ENCODE assay signal across 1 cellular context in the genomic region with DNA sequence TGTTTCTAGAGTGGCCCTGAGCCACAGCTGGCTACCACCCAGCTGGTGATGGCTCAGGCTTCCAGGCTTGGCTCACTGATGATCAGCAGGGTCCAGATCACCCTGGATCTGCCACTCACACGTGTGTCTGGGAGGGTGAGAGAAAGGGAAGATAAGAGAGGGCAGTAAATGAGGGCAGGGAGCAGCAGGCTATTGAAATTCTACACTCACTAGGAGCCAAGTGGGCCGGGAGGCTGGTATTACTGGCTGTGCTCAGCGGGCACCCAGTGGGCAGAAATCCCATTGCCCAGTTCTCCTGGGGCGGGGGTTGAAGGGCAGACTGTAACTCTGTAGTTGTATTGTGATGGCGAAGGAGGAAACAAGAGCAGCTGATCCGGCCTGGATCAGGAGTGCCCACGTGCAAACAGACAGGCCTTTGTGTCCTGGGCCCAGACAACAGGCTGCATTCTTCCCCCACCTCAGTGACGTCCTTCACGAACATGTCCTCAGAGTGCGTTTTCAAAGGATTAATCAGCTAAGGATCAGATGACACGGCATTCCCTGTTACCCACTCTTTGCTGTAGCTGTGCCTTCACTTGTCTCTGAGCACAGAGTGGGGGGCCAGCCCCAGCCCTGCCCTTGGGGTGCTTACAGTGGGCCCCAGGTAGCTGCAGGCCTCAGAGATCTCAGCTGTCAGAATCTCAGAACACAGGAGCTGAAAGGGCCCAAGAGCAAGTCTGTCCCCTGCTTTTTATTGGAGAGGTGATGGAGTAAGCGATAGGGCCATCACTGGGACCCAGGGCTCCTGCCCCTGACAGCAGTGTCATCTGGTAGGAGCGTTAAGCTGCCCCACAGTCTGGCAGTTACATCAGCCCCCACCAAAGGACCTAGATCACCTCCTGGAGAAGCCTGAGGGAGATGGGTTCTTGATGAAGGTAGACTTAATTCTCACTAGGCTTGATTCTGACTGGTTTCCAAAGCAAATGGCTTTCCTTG.
TF ChIP-seq lines count a peak whose summit lies in the region.

No MANE protein-coding gene starts in this region.

TF ChIP-seq in HepG2, 621 proteins besides CTCF, POLR2A, EP300 and RAD21 (continued from another document and continues in another):
- no peak for TF ChIP-seq EED (CRISPR knock-in tag; IDR thresholded peaks at IDR 0.05)
- TF ChIP-seq ARHGAP35 (CRISPR knock-in tag; IDR thresholded peaks at IDR 0.05; ENCODE audit: borderline replicate concordance): no peak
- peak; percentile 75; the same call in 1 of the 2 replicates for TF ChIP-seq PRMT3 (CRISPR knock-in tag; IDR thresholded peaks at IDR 0.05; ENCODE audit: borderline replicate concordance, low read depth)
- no peak for TF ChIP-seq ZNF577 (CRISPR knock-in tag; IDR thresholded peaks at IDR 0.05; ENCODE audit: borderline replicate concordance, low read depth)
- TF ChIP-seq HOXD1 (CRISPR knock-in tag; IDR thresholded peaks at IDR 0.05): no peak
- TF ChIP-seq ZNF24 (IDR thresholded peaks at IDR 0.05): no peak
- TF ChIP-seq, protein P1, sequence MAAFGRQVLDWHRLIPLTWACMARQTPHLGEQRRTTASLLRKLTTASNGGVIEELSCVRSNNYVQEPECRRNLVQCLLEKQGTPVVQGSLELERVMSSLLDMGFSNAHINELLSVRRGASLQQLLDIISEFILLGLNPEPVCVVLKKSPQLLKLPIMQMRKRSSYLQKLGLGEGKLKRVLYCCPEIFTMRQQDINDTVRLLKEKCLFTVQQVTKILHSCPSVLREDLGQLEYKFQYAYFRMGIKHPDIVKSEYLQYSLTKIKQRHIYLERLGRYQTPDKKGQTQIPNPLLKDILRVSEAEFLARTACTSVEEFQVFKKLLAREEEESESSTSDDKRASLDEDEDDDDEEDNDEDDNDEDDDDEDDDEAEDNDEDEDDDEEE (CRISPR knock-in tag; IDR thresholded peaks at IDR 0.05): no peak
- TF ChIP-seq HNRNPLL (IDR thresholded peaks at IDR 0.05; ENCODE audit: low read depth, low read length, poor library complexity, severe bottlenecking): no peak
- TF ChIP-seq, protein P2, sequence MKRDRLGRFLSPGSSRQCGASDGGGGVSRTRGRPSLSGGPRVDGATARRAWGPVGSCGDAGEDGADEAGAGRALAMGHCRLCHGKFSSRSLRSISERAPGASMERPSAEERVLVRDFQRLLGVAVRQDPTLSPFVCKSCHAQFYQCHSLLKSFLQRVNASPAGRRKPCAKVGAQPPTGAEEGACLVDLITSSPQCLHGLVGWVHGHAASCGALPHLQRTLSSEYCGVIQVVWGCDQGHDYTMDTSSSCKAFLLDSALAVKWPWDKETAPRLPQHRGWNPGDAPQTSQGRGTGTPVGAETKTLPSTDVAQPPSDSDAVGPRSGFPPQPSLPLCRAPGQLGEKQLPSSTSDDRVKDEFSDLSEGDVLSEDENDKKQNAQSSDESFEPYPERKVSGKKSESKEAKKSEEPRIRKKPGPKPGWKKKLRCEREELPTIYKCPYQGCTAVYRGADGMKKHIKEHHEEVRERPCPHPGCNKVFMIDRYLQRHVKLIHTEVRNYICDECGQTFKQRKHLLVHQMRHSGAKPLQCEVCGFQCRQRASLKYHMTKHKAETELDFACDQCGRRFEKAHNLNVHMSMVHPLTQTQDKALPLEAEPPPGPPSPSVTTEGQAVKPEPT (CRISPR knock-in tag; IDR thresholded peaks at IDR 0.05; ENCODE audit: low read depth): no peak
- TF ChIP-seq SP4 (CRISPR knock-in tag; IDR thresholded peaks at IDR 0.05): peak; percentile 26; the same call in 1 of the 2 replicates
- TF ChIP-seq RELA (CRISPR knock-in tag; IDR thresholded peaks at IDR 0.05): no peak
- TF ChIP-seq ZNF816 (CRISPR knock-in tag; IDR thresholded peaks at IDR 0.05; ENCODE audit: borderline replicate concordance): no peak
- no peak; the same call in 1 of the 2 replicates for TF ChIP-seq SP5 (CRISPR knock-in tag; IDR thresholded peaks at IDR 0.05; ENCODE audit: borderline replicate concordance, low read depth)
- no peak for TF ChIP-seq DDIT3 (CRISPR knock-in tag; IDR thresholded peaks at IDR 0.05)
- TF ChIP-seq TBP (CRISPR knock-in tag; IDR thresholded peaks at IDR 0.05): no peak
- TF ChIP-seq ZHX2 (IDR thresholded peaks at IDR 0.05; ENCODE audit: low read depth): no peak
- TF ChIP-seq ZHX2 (CRISPR knock-in tag; IDR thresholded peaks at IDR 0.05; ENCODE audit: borderline replicate concordance): no peak
- no peak for TF ChIP-seq ZSCAN12 (CRISPR knock-in tag; IDR thresholded peaks at IDR 0.05)
- peak; percentile 64; the same call in 1 of the 2 replicates for TF ChIP-seq ZNF768 (CRISPR knock-in tag; IDR thresholded peaks at IDR 0.05)
- no peak for TF ChIP-seq CAMTA2 (CRISPR knock-in tag; IDR thresholded peaks at IDR 0.05; ENCODE audit: borderline replicate concordance)
- TF ChIP-seq ETV5 (CRISPR knock-in tag; IDR thresholded peaks at IDR 0.05; ENCODE audit: borderline replicate concordance): no peak; the same call in 1 of the 2 replicates
- TF ChIP-seq, protein P3, sequence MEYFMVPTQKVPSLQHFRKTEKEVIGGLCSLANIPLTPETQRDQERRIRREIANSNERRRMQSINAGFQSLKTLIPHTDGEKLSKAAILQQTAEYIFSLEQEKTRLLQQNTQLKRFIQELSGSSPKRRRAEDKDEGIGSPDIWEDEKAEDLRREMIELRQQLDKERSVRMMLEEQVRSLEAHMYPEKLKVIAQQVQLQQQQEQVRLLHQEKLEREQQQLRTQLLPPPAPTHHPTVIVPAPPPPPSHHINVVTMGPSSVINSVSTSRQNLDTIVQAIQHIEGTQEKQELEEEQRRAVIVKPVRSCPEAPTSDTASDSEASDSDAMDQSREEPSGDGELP (IDR thresholded peaks at IDR 0.05; ENCODE audit: borderline replicate concordance, low read depth): peak; percentile 90
- TF ChIP-seq TIGD3 (CRISPR knock-in tag; IDR thresholded peaks at IDR 0.05; ENCODE audit: borderline replicate concordance): no peak
- TF ChIP-seq BHLHE40 (IDR thresholded peaks at IDR 0.05; ENCODE audit: low read length): peak; percentile 81
- no peak for TF ChIP-seq LRRFIP1 (CRISPR knock-in tag; conservative IDR thresholded peaks at IDR 0.05)
- no peak for TF ChIP-seq MED13 (CRISPR knock-in tag; IDR thresholded peaks at IDR 0.05)
- no peak for TF ChIP-seq ZNF160 (CRISPR knock-in tag; IDR thresholded peaks at IDR 0.05)
- no peak for TF ChIP-seq STAT5B (CRISPR knock-in tag; IDR thresholded peaks at IDR 0.05)
- TF ChIP-seq ZSCAN22 (CRISPR knock-in tag; IDR thresholded peaks at IDR 0.05): no peak
- TF ChIP-seq EHMT2 (IDR thresholded peaks at IDR 0.05; ENCODE audit: borderline replicate concordance, low read depth, low read length): no peak
- TF ChIP-seq, protein P4, sequence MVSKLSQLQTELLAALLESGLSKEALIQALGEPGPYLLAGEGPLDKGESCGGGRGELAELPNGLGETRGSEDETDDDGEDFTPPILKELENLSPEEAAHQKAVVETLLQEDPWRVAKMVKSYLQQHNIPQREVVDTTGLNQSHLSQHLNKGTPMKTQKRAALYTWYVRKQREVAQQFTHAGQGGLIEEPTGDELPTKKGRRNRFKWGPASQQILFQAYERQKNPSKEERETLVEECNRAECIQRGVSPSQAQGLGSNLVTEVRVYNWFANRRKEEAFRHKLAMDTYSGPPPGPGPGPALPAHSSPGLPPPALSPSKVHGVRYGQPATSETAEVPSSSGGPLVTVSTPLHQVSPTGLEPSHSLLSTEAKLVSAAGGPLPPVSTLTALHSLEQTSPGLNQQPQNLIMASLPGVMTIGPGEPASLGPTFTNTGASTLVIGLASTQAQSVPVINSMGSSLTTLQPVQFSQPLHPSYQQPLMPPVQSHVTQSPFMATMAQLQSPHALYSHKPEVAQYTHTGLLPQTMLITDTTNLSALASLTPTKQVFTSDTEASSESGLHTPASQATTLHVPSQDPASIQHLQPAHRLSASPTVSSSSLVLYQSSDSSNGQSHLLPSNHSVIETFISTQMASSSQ (IDR thresholded peaks at IDR 0.05; ENCODE audit: low read depth): 0 out of 2 replicates have a peak, but pooled peaks have one; percentile 11
- TF ChIP-seq, protein P4 (CRISPR knock-in tag; IDR thresholded peaks at IDR 0.05; ENCODE audit: borderline replicate concordance): peak; percentile 58; the same call in 1 of the 2 replicates
